ENCODE assay signal across 8 cellular contexts in genomic region chr7:2719007-2719406, GRCh38. TPM values are rescaled to one million over a fixed set of nuclear protein-coding genes. Genes with fewer than 3 reads are reported as not detected.
A peak's percentile ranks its signal among the peaks of the same experiment; 100 is the strongest.
DNase-seq lines count a peak whose midpoint lies in the region; ATAC-seq, FAIRE-seq and TF ChIP-seq lines count a peak whose summit lies in the region.

No MANE protein-coding gene starts in this region.

- H3K36me3 Mint-ChIP-seq in activated CD4-positive, alpha-beta T cell treated with anti-CD3 and anti-CD28 coated beads, Interleukin-2, amount 10 ng/mL, durations not matched to agents 7 days and 5 days (ENCODE audit: low read depth): peaks cover 4% of the 10 kb centered on the region

- H3K27me3 Mint-ChIP-seq in activated CD4-positive, alpha-beta T cell treated with anti-CD3 and anti-CD28 coated beads, Interleukin-2, amount 10 ng/mL, durations not matched to agents 7 days and 5 days: peaks cover 1% of the 10 kb centered on the region

- POLR2A ChIA-PET in activated CD4-positive, alpha-beta T cell treated with anti-CD3 and anti-CD28 coated beads, Interleukin-2, amount 10 ng/mL, durations not matched to agents 7 days and 5 days (lab: Charles Lee): no interaction called here

- CTCF ChIA-PET in activated CD4-positive, alpha-beta T cell treated with anti-CD3 and anti-CD28 coated beads, Interleukin-2, amount 10 ng/mL, durations not matched to agents 7 days and 5 days (lab: Charles Lee): interaction anchor here (0.6 to 4.4 kb wide), 19 partner anchors 9 to 626 kb away, joined by 3 to 36 read pairs (median 3); no protein-coding TSS in a partner anchor

- H3F3A ChIP-seq in smooth muscle cell (ENCODE audit: low read depth): no peaks in the 10 kb centered on the region

- DNase-seq in COLO829 (ENCODE audit: low spot score) (peak; percentile 50), KG1 (lab: John Stamatoyannopoulos, UW) (peak; percentile 40), smooth muscle cell (lab: John Stamatoyannopoulos, UW; ENCODE audit: unreplicated experiment) (no peak), medulla oblongata (ENCODE audit: extremely low spot score) (no peak), RCC 7860 (ENCODE audit: low spot score) (no peak)
- DNase-seq in activated CD4-positive, alpha-beta T cell treated with anti-CD3 and anti-CD28 coated beads, Interleukin-2, amount 10 ng/mL, durations not matched to agents 7 days and 5 days: peak; percentile 63
- DNase-seq in effector CD4-positive, alpha-beta T cell: peak; percentile 52

- TF ChIP-seq CTCF in smooth muscle cell (IDR thresholded peaks at IDR 0.05; ENCODE audit: borderline replicate concordance, insufficient read depth, poor library complexity, severe bottlenecking): peak; percentile 32

- H4K20me1 ChIP-seq in smooth muscle cell (ENCODE audit: low read depth): peaks cover 6% of the 10 kb centered on the region

- no peak for FAIRE-seq in RCC 7860 (lab: Jason Lieb, UNC)

- H3K9me3 ChIP-seq in smooth muscle cell (replicated peaks; ENCODE audit: low read depth): no peaks in the 10 kb centered on the region

- no peak overlapping the region for H3K9ac ChIP-seq in smooth muscle cell (ENCODE audit: low read depth)

- peak overlapping the region; percentile 68 for H3K27ac Mint-ChIP-seq in activated CD4-positive, alpha-beta T cell treated with anti-CD3 and anti-CD28 coated beads, Interleukin-2, amount 10 ng/mL, durations not matched to agents 7 days and 5 days

- no peak overlapping the region for H2AFZ ChIP-seq in smooth muscle cell (ENCODE audit: low read depth)

- no peak overlapping the region for H3K27ac ChIP-seq in smooth muscle cell (ENCODE audit: low read depth)

- no peak overlapping the region for H3K4me3 Mint-ChIP-seq in activated CD4-positive, alpha-beta T cell treated with anti-CD3 and anti-CD28 coated beads, Interleukin-2, amount 10 ng/mL, durations not matched to agents 7 days and 5 days

- WGBS in smooth muscle cell (ENCODE audit: low lambda C conversion rate): 80% methylated on average over 16 of the region's 16 CpGs

- H3K79me2 ChIP-seq in smooth muscle cell (ENCODE audit: low read depth): peaks cover 3% of the 10 kb centered on the region

- no peaks in the 10 kb centered on the region for H3K36me3 ChIP-seq in smooth muscle cell (ENCODE audit: low read depth)

- peaks cover 69% of the 10 kb centered on the region for H3K4me1 Mint-ChIP-seq in activated CD4-positive, alpha-beta T cell treated with anti-CD3 and anti-CD28 coated beads, Interleukin-2, amount 10 ng/mL, durations not matched to agents 7 days and 5 days

- H3K27me3 ChIP-seq in smooth muscle cell (ENCODE audit: low read depth): no peaks in the 10 kb centered on the region

- no peaks in the 10 kb centered on the region for H3K4me1 ChIP-seq in smooth muscle cell (ENCODE audit: low read depth)

- no peak overlapping the region for H3K4me3 ChIP-seq in smooth muscle cell

- no peaks in the 10 kb centered on the region for H3K9me3 Mint-ChIP-seq in activated CD4-positive, alpha-beta T cell treated with anti-CD3 and anti-CD28 coated beads, Interleukin-2, amount 10 ng/mL, durations not matched to agents 7 days and 5 days

- H3K4me2 ChIP-seq in smooth muscle cell: no peak overlapping the region

- ATAC-seq in GM21367 (IDR thresholded peaks at IDR 0.05; ENCODE audit: unreplicated experiment): no peak

RNA-seq across cellular contexts. Expression of gene AMZ1, which starts 31.0 kb away (rescaled TPM):
- total RNA-seq in activated CD4-positive, alpha-beta T cell treated with anti-CD3 and anti-CD28 coated beads, Interleukin-2, amount 10 ng/mL, durations not matched to agents 7 days and 5 days: under 1 TPM; 0.05 to 0.08 TPM
- total RNA-seq in smooth muscle cell: 1.1 and 1.4 TPM in 2 replicates
- polyA plus RNA-seq in smooth muscle cell: 0.63 and 2.4 TPM in 2 replicates

Comparison
In these comparisons a context has a peak if more than half of its experiments do, and no peak if none do; other contexts are left out.
1. DNase-seq: peak in COLO829 (single experiment), KG1 (single experiment), activated CD4-positive, alpha-beta T cell treated with anti-CD3 and anti-CD28 coated beads, Interleukin-2, amount 10 ng/mL, durations not matched to agents 7 days and 5 days (single experiment) and effector CD4-positive, alpha-beta T cell (single experiment); none in smooth muscle cell (single experiment), medulla oblongata (single experiment) and RCC 7860 (single experiment).